Comparison of ENCODE assay signal across 12 cellular contexts in the genomic region with DNA sequence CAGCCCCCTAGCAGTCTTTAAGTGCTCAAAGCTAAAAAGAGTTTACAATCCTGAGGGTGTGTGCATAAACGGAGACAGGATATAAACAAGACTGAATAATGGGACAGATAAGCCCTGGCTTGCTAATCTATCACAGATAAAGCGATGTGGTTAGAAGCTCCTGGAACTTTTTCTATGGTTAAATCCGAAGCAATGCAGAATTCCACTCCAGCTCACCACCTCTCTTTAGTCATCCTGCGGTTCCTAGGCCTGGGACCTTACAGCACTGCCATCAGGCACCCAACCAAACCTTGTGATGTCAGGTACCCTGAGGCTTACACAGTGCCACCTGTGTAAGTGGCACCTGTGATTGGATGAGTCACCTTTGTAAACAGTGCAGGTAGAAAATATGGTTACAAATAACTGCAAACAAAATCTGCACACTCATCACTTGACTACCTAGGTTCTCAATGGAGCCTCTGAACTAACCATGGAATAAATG. TPM values are rescaled to one million over a fixed set of nuclear protein-coding genes. Genes with fewer than 3 reads are reported as not detected.
DNase-seq lines count a peak whose midpoint lies in the region; ATAC-seq and TF ChIP-seq lines count a peak whose summit lies in the region.
"Had no signal": no experiment of that assay in that cellular context is flagged by ENCODE, and none has a peak within 500 bp of the region (broad histone marks: within the 10 kb centered on the region; RNA-seq: fewer than 3 reads in every experiment).

No MANE protein-coding gene starts in this region.

- H3K27me3 Mint-ChIP-seq in MCF 10A (ENCODE audit: insufficient read depth, unreplicated experiment) = no peaks in the 10 kb centered on the region

- peaks cover 18% of the 10 kb centered on the region for H3K4me1 Mint-ChIP-seq in MCF 10A (ENCODE audit: insufficient read depth, unreplicated experiment)
- H3K4me1 Mint-ChIP-seq: CD8-positive, alpha-beta memory T cell; natural killer cell had no signal

- H3K4me3 ChIP-seq in mesodermal cell (ENCODE audit: extremely low read depth, insufficient read depth, low read length, poor library complexity, severe bottlenecking) = no peak overlapping the region
- no peak overlapping the region for H3K4me3 ChIP-seq in psoas muscle

- H3K36me3 Mint-ChIP-seq in MCF 10A (ENCODE audit: insufficient read depth, unreplicated experiment) = no peaks in the 10 kb centered on the region
- H3K36me3 Mint-ChIP-seq: CD8-positive, alpha-beta memory T cell; natural killer cell had no signal

- intact Hi-C loops in MCF 10A (cut with micrococcal nuclease) (no loop called here), psoas muscle (cut with DNase I) (no loop called here)

- H3K27ac ChIP-seq in mesodermal cell (ENCODE audit: low read depth, low read length, severe bottlenecking) (peak overlapping the region; percentile 72), psoas muscle (no peak overlapping the region)

- POLR2A ChIA-PET in MCF 10A (lab: Yijun Ruan, JAX) = interaction anchor here (0.5 to 2.3 kb wide), 5 partner anchors 11 to 152 kb away, joined by 3 to 14 read pairs (median 7); no protein-coding TSS in a partner anchor

- no peak for ATAC-seq in psoas muscle
- ATAC-seq: natural killer cell had no signal

- H3K9me3 Mint-ChIP-seq in MCF 10A (ENCODE audit: unreplicated experiment) = no peaks in the 10 kb centered on the region
- H3K9me3 Mint-ChIP-seq: CD8-positive, alpha-beta memory T cell; natural killer cell had no signal

- H3K4me3 Mint-ChIP-seq in MCF 10A (ENCODE audit: unreplicated experiment) = no peak overlapping the region
- H3K4me3 Mint-ChIP-seq: CD8-positive, alpha-beta memory T cell; natural killer cell had no signal

- WGBS in mesodermal cell (ENCODE audit: insufficient coverage in 2 of 2), 2 experiments = 72 to 87% methylated on average over 3 of the region's 4 CpGs
- 83 to 87% (median 85%) methylated on average over 4 of the region's 4 CpGs for WGBS in psoas muscle, 3 donors

- H3K36me3 ChIP-seq in mesodermal cell (ENCODE audit: control insufficient read depth, insufficient read depth, low read length) (no peaks in the 10 kb centered on the region), psoas muscle (ENCODE audit: insufficient read depth in 1 of 2, low read depth in 1 of 2) (no peaks in the 10 kb centered on the region)

- CTCF ChIA-PET in MCF 10A (lab: Yijun Ruan, JAX) = interaction anchor here (0.7 to 1.1 kb wide), 2 partner anchors 324 to 422 kb away, joined by 3 read pairs; no protein-coding TSS in a partner anchor

- peak; percentile 93 for DNase-seq in DMS153 (lab: John Stamatoyannopoulos, UW)
- peak; percentile 84 for DNase-seq in NCI-H226
- DNase-seq in MCF 10A (ENCODE audit: unreplicated experiment) = no peak
- no peak for DNase-seq in iPS-NIHi11 (ENCODE audit: low spot score)
- DNase-seq in hypothalamus (lab: John Stamatoyannopoulos, UW) = no peak
- DNase-seq in activated T-cell treated with anti-CD3 and anti-CD28 coated beads, Interleukin-2, amount 50 U/mL, for 48 hours = no peak
- no peak for DNase-seq in psoas muscle
- DNase-seq: activated gamma-delta T cell; CD8-positive, alpha-beta memory T cell; natural killer cell had no signal

- no peaks in the 10 kb centered on the region for H3K9me3 ChIP-seq in mesodermal cell (ENCODE audit: control insufficient read depth, low read length)
- H3K9me3 ChIP-seq in psoas muscle = no peaks in the 10 kb centered on the region

- peaks cover 3 to 18% (median 6%) of the 10 kb centered on the region in 3 donors for H3K27me3 ChIP-seq in psoas muscle (ENCODE audit: insufficient read depth in 3 of 3, low read length in 2 of 3)

- H3K4me1 ChIP-seq in mesodermal cell (ENCODE audit: control insufficient read depth, insufficient read depth, low read length, poor library complexity, severe bottlenecking) (peaks cover 29% of the 10 kb centered on the region), psoas muscle (no peaks in the 10 kb centered on the region)

- TF ChIP-seq CTCF in MCF 10A (IDR thresholded peaks at IDR 0.05; ENCODE audit: unreplicated experiment) (no peak), psoas muscle (IDR thresholded peaks at IDR 0.05) (no peak)

- BruUV-seq in MCF 10A (replicated peaks; lab: Mats Ljungman, UMichigan) = no TSS peak

- peak overlapping the region; percentile 74 for H3K27ac Mint-ChIP-seq in MCF 10A (ENCODE audit: low read depth, unreplicated experiment)
- H3K27ac Mint-ChIP-seq: natural killer cell had no signal

RNA-seq across cellular contexts. Expression of a gene that starts 31.5 kb away (rescaled TPM):
- total RNA-seq in MCF 10A (2022) (0.05 TPM in 1 of 2 replicates, not detected in the other), psoas muscle (under 1 TPM in 1 of 4 donors, not detected in 3; 0.04 TPM)
- polyA plus RNA-seq in mesodermal cell (2013, experiment 1 of 2) = not detected
- 0.15 TPM for polyA plus RNA-seq in mesodermal cell (2013, experiment 2 of 2)
- polyA plus RNA-seq in psoas muscle = under 1 TPM in 1 of 3 donors, not detected in 2; under 0.01 TPM
- total RNA-seq: CD8-positive, alpha-beta memory T cell; dermis microvascular lymphatic vessel endothelial cell had no signal
- polyA plus RNA-seq: CD8-positive, alpha-beta memory T cell had no signal

Comparison
In these comparisons a context has a peak if more than half of its experiments do, and no peak if none do; other contexts are left out.
1. DNase-seq: peak in DMS153 (single experiment) and NCI-H226 (single experiment); none in MCF 10A (single experiment), iPS-NIHi11 (single experiment), hypothalamus (0 of 51), activated T-cell treated with anti-CD3 and anti-CD28 coated beads, Interleukin-2, amount 50 U/mL, for 48 hours (0 of 2) and psoas muscle (0 of 2).